In genomic region chr2:231454361-231454791, GRCh38 we compare ENCODE assay signal across 1 cellular context.
TF ChIP-seq lines count a peak whose summit lies in the region.

No MANE protein-coding gene starts in this region.

TF ChIP-seq in GM12878, 131 proteins besides CTCF, POLR2A, EP300 and RAD21:
- TF ChIP-seq ASH2L (IDR thresholded peaks at IDR 0.05; ENCODE audit: borderline replicate concordance, low read depth) (no peak), SMAD5 (IDR thresholded peaks at IDR 0.05; ENCODE audit: low read depth) (peak; percentile 26; the same call in 1 of the 2 replicates)
